Comparison of ENCODE assay signal across 1 cellular context in genomic region chr1:227559499-227559898, GRCh38.
TF ChIP-seq lines count a peak whose summit lies in the region.

No MANE protein-coding gene starts in this region.

TF ChIP-seq in K562, 482 proteins besides CTCF, POLR2A, EP300 and RAD21 (continued from another document):
- TF ChIP-seq, protein P1, sequence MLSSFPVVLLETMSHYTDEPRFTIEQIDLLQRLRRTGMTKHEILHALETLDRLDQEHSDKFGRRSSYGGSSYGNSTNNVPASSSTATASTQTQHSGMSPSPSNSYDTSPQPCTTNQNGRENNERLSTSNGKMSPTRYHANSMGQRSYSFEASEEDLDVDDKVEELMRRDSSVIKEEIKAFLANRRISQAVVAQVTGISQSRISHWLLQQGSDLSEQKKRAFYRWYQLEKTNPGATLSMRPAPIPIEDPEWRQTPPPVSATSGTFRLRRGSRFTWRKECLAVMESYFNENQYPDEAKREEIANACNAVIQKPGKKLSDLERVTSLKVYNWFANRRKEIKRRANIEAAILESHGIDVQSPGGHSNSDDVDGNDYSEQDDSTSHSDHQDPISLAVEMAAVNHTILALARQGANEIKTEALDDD (IDR thresholded peaks at IDR 0.05): no peak
